In genomic region chr2:11742702-11743530, GRCh38 we compare ENCODE assay signal across 2 cellular contexts.
A peak's percentile ranks its signal among the peaks of the same experiment; 100 is the strongest.
TF ChIP-seq lines count a peak whose summit lies in the region.

No MANE protein-coding gene starts in this region.

TF ChIP-seq in HCT116, 20 proteins besides CTCF, POLR2A, EP300 and RAD21:
- TF ChIP-seq TCF7L2 (IDR thresholded peaks at IDR 0.05; ENCODE audit: borderline replicate concordance, extremely low read depth, insufficient read depth, insufficient read length) (no peak), EZH2phosphoT487 (IDR thresholded peaks at IDR 0.05; ENCODE audit: borderline replicate concordance) (no peak), YY1 (IDR thresholded peaks at IDR 0.05; ENCODE audit: extremely low read depth, insufficient replicate concordance, low read depth, low read length) (no peak), POLR2AphosphoS5 (IDR thresholded peaks at IDR 0.05; ENCODE audit: low read depth, low read length) (no peak), ATF3 (IDR thresholded peaks at IDR 0.05) (no peak), SP1 (IDR thresholded peaks at IDR 0.05; ENCODE audit: low read depth) (no peak), ZNF274 (IDR thresholded peaks at IDR 0.05; ENCODE audit: low read depth, low read length) (no peak), CBX3 (IDR thresholded peaks at IDR 0.05; ENCODE audit: low read depth) (no peak), MAX (IDR thresholded peaks at IDR 0.05) (no peak), CEBPB (IDR thresholded peaks at IDR 0.05; ENCODE audit: low read depth) (no peak), ZFX (IDR thresholded peaks at IDR 0.05) (no peak), SRF (IDR thresholded peaks at IDR 0.05; ENCODE audit: low read depth) (no peak), FOSL1 (IDR thresholded peaks at IDR 0.05; ENCODE audit: low read depth) (no peak), EGR1 (IDR thresholded peaks at IDR 0.05; ENCODE audit: low read depth) (no peak), JUND (IDR thresholded peaks at IDR 0.05) (no peak), ELF1 (IDR thresholded peaks at IDR 0.05; ENCODE audit: borderline replicate concordance, low read depth) (no peak), EZH2 (IDR thresholded peaks at IDR 0.05) (no peak)
- TF ChIP-seq, protein P1, sequence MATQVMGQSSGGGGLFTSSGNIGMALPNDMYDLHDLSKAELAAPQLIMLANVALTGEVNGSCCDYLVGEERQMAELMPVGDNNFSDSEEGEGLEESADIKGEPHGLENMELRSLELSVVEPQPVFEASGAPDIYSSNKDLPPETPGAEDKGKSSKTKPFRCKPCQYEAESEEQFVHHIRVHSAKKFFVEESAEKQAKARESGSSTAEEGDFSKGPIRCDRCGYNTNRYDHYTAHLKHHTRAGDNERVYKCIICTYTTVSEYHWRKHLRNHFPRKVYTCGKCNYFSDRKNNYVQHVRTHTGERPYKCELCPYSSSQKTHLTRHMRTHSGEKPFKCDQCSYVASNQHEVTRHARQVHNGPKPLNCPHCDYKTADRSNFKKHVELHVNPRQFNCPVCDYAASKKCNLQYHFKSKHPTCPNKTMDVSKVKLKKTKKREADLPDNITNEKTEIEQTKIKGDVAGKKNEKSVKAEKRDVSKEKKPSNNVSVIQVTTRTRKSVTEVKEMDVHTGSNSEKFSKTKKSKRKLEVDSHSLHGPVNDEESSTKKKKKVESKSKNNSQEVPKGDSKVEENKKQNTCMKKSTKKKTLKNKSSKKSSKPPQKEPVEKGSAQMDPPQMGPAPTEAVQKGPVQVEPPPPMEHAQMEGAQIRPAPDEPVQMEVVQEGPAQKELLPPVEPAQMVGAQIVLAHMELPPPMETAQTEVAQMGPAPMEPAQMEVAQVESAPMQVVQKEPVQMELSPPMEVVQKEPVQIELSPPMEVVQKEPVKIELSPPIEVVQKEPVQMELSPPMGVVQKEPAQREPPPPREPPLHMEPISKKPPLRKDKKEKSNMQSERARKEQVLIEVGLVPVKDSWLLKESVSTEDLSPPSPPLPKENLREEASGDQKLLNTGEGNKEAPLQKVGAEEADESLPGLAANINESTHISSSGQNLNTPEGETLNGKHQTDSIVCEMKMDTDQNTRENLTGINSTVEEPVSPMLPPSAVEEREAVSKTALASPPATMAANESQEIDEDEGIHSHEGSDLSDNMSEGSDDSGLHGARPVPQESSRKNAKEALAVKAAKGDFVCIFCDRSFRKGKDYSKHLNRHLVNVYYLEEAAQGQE (IDR thresholded peaks at IDR 0.05; ENCODE audit: low read depth) = no peak
- TF ChIP-seq, protein P2, sequence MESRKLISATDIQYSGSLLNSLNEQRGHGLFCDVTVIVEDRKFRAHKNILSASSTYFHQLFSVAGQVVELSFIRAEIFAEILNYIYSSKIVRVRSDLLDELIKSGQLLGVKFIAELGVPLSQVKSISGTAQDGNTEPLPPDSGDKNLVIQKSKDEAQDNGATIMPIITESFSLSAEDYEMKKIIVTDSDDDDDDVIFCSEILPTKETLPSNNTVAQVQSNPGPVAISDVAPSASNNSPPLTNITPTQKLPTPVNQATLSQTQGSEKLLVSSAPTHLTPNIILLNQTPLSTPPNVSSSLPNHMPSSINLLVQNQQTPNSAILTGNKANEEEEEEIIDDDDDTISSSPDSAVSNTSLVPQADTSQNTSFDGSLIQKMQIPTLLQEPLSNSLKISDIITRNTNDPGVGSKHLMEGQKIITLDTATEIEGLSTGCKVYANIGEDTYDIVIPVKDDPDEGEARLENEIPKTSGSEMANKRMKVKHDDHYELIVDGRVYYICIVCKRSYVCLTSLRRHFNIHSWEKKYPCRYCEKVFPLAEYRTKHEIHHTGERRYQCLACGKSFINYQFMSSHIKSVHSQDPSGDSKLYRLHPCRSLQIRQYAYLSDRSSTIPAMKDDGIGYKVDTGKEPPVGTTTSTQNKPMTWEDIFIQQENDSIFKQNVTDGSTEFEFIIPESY (IDR thresholded peaks at IDR 0.05; ENCODE audit: extremely low read depth, insufficient replicate concordance, low read length) = no peak
TF ChIP-seq in HCT116: peak in this region for 0.

TF ChIP-seq in K562, 482 proteins besides CTCF, POLR2A, EP300 and RAD21 (continues in another document):
- TF ChIP-seq ZC3H8 (IDR thresholded peaks at IDR 0.05) (no peak), KAT2B (IDR thresholded peaks at IDR 0.05; ENCODE audit: low read depth, low read length) (no peak), ASH1L (IDR thresholded peaks at IDR 0.05; ENCODE audit: borderline replicate concordance, low read depth, partially characterized antibody) (no peak), PRMT5 (CRISPR knock-in tag; IDR thresholded peaks at IDR 0.05) (no peak), HEY1 (CRISPR knock-in tag; IDR thresholded peaks at IDR 0.05; ENCODE audit: borderline replicate concordance) (no peak), TRIM24 (IDR thresholded peaks at IDR 0.05) (peak; percentile 8 to 54; a peak in 1 of 4 replicates), CBFA2T2 (conservative IDR thresholded peaks at IDR 0.05) (peak; percentile 33; the same call in 1 of the 2 replicates), CREBBP (IDR thresholded peaks at IDR 0.05; ENCODE audit: low read depth, low read length) (no peak), ZNF280B (CRISPR knock-in tag; IDR thresholded peaks at IDR 0.05) (no peak), ZNF507 (tag; conservative IDR thresholded peaks at IDR 0.05) (no peak), UBTF (IDR thresholded peaks at IDR 0.05; ENCODE audit: borderline replicate concordance in 1 of 2, low read depth in 2 of 2, low read length in 2 of 2) (no peak), IRF1 (CRISPR knock-in tag; IDR thresholded peaks at IDR 0.05; ENCODE audit: borderline replicate concordance) (no peak)
- TF ChIP-seq, protein P3, sequence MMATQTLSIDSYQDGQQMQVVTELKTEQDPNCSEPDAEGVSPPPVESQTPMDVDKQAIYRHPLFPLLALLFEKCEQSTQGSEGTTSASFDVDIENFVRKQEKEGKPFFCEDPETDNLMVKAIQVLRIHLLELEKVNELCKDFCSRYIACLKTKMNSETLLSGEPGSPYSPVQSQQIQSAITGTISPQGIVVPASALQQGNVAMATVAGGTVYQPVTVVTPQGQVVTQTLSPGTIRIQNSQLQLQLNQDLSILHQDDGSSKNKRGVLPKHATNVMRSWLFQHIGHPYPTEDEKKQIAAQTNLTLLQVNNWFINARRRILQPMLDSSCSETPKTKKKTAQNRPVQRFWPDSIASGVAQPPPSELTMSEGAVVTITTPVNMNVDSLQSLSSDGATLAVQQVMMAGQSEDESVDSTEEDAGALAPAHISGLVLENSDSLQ (IDR thresholded peaks at IDR 0.05) = no peak
- TF ChIP-seq, protein P4, sequence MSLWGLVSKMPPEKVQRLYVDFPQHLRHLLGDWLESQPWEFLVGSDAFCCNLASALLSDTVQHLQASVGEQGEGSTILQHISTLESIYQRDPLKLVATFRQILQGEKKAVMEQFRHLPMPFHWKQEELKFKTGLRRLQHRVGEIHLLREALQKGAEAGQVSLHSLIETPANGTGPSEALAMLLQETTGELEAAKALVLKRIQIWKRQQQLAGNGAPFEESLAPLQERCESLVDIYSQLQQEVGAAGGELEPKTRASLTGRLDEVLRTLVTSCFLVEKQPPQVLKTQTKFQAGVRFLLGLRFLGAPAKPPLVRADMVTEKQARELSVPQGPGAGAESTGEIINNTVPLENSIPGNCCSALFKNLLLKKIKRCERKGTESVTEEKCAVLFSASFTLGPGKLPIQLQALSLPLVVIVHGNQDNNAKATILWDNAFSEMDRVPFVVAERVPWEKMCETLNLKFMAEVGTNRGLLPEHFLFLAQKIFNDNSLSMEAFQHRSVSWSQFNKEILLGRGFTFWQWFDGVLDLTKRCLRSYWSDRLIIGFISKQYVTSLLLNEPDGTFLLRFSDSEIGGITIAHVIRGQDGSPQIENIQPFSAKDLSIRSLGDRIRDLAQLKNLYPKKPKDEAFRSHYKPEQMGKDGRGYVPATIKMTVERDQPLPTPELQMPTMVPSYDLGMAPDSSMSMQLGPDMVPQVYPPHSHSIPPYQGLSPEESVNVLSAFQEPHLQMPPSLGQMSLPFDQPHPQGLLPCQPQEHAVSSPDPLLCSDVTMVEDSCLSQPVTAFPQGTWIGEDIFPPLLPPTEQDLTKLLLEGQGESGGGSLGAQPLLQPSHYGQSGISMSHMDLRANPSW (CRISPR knock-in tag; IDR thresholded peaks at IDR 0.05) = no peak
- TF ChIP-seq, protein P5, sequence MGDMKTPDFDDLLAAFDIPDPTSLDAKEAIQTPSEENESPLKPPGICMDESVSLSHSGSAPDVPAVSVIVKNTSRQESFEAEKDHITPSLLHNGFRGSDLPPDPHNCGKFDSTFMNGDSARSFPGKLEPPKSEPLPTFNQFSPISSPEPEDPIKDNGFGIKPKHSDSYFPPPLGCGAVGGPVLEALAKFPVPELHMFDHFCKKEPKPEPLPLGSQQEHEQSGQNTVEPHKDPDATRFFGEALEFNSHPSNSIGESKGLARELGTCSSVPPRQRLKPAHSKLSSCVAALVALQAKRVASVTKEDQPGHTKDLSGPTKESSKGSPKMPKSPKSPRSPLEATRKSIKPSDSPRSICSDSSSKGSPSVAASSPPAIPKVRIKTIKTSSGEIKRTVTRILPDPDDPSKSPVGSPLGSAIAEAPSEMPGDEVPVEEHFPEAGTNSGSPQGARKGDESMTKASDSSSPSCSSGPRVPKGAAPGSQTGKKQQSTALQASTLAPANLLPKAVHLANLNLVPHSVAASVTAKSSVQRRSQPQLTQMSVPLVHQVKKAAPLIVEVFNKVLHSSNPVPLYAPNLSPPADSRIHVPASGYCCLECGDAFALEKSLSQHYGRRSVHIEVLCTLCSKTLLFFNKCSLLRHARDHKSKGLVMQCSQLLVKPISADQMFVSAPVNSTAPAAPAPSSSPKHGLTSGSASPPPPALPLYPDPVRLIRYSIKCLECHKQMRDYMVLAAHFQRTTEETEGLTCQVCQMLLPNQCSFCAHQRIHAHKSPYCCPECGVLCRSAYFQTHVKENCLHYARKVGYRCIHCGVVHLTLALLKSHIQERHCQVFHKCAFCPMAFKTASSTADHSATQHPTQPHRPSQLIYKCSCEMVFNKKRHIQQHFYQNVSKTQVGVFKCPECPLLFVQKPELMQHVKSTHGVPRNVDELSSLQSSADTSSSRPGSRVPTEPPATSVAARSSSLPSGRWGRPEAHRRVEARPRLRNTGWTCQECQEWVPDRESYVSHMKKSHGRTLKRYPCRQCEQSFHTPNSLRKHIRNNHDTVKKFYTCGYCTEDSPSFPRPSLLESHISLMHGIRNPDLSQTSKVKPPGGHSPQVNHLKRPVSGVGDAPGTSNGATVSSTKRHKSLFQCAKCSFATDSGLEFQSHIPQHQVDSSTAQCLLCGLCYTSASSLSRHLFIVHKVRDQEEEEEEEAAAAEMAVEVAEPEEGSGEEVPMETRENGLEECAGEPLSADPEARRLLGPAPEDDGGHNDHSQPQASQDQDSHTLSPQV (IDR thresholded peaks at IDR 0.05) = peak; percentile 75
- TF ChIP-seq, protein P6, sequence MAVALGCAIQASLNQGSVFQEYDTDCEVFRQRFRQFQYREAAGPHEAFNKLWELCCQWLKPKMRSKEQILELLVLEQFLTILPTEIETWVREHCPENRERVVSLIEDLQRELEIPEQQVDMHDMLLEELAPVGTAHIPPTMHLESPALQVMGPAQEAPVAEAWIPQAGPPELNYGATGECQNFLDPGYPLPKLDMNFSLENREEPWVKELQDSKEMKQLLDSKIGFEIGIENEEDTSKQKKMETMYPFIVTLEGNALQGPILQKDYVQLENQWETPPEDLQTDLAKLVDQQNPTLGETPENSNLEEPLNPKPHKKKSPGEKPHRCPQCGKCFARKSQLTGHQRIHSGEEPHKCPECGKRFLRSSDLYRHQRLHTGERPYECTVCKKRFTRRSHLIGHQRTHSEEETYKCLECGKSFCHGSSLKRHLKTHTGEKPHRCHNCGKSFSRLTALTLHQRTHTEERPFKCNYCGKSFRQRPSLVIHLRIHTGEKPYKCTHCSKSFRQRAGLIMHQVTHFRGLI (CRISPR knock-in tag; IDR thresholded peaks at IDR 0.05) = no peak
- TF ChIP-seq, protein P7, sequence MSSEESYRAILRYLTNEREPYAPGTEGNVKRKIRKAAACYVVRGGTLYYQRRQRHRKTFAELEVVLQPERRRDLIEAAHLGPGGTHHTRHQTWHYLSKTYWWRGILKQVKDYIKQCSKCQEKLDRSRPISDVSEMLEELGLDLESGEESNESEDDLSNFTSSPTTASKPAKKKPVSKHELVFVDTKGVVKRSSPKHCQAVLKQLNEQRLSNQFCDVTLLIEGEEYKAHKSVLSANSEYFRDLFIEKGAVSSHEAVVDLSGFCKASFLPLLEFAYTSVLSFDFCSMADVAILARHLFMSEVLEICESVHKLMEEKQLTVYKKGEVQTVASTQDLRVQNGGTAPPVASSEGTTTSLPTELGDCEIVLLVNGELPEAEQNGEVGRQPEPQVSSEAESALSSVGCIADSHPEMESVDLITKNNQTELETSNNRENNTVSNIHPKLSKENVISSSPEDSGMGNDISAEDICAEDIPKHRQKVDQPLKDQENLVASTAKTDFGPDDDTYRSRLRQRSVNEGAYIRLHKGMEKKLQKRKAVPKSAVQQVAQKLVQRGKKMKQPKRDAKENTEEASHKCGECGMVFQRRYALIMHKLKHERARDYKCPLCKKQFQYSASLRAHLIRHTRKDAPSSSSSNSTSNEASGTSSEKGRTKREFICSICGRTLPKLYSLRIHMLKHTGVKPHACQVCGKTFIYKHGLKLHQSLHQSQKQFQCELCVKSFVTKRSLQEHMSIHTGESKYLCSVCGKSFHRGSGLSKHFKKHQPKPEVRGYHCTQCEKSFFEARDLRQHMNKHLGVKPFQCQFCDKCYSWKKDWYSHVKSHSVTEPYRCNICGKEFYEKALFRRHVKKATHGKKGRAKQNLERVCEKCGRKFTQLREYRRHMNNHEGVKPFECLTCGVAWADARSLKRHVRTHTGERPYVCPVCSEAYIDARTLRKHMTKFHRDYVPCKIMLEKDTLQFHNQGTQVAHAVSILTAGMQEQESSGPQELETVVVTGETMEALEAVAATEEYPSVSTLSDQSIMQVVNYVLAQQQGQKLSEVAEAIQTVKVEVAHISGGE (CRISPR knock-in tag; IDR thresholded peaks at IDR 0.05) = peak in 1 of 3 experiments; percentile 74; a peak in 2 of 6 replicates
